ENCODE assay signal across 8 cellular contexts in the genomic region with DNA sequence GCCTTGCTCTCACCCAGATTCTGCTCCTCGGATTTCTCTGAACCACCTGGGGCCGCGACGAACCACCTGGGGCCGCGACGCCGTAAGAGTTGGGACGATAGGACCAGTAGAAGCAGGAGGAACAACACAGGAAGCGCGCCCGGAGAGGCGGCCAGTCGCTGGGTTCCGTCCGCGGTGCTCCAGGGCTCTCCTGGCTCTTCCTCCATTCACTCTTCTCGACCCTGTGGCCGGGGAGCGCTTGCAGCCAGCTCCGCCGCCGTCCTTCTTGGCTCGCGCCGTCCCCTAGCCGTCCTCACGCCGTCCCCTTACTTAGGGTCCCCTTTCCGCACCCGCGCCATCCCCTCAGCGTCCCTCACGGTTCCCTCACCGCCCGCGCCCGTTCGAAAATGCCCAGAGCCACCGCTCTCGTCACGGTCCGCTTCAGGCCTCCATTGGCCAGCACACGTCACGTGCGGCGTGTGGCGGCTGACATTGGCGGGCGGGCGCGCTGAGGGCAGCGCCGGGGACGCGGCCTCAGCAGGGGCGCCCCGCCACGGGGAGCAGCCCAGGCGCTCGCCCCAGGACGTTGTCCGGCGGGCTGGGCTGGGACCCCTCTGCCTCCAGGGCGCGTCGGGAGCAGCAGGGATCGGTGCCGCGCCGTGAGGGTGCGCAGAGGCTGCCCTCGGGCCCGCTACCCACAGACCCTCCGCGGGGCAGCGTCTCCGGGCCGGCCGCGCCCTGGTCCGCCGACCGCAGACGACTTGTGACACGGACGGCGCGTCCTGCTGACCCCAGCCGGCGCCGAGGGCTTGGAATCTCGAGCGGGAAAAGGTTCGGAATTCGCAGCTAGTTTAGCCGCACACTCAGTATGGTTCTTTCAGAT. TPM values are rescaled to one million over a fixed set of nuclear protein-coding genes. Genes with fewer than 3 reads are reported as not detected.
DNase-seq lines count a peak whose midpoint lies in the region; ATAC-seq and TF ChIP-seq lines count a peak whose summit lies in the region.

No MANE protein-coding gene starts in this region.

- no peaks in the 10 kb centered on the region for H3K27me3 ChIP-seq in BJ (ENCODE audit: control insufficient read depth, insufficient read depth, low read length)
- H3K27me3 ChIP-seq in ectodermal cell (ENCODE audit: control insufficient read depth, insufficient read depth, low read length, poor library complexity, severe bottlenecking) = peaks cover 16% of the 10 kb centered on the region
- no peaks in the 10 kb centered on the region for H3K27me3 ChIP-seq in lung (ENCODE audit: control insufficient read depth, insufficient read depth)

- TF ChIP-seq CTCF in BJ (IDR thresholded peaks at IDR 0.05; ENCODE audit: insufficient read depth, low read depth, low read length) = no peak
- no peak for TF ChIP-seq CTCF in lung (IDR thresholded peaks at IDR 0.05; ENCODE audit: control extremely low read depth, extremely low read depth)

- peak; percentile 83 for ATAC-seq in HG03378 (IDR thresholded peaks at IDR 0.05; ENCODE audit: unreplicated experiment)
- peak; percentile 99 for ATAC-seq in lung (ENCODE audit: insufficient read depth, low FRiP score)

- TF ChIP-seq POLR2A in GM19099 (IDR thresholded peaks at IDR 0.05; ENCODE audit: extremely low read depth, insufficient read length, low read depth) = peak; percentile 75

- POLR2A ChIA-PET in BJ (lab: Charles Lee) = no interaction called here

- H3K36me3 ChIP-seq in BJ (ENCODE audit: control insufficient read depth, insufficient read depth, low read length) (no peaks in the 10 kb centered on the region), ectodermal cell (ENCODE audit: control insufficient read depth, insufficient read depth, low read length) (no peaks in the 10 kb centered on the region), lung (ENCODE audit: control insufficient read depth in 2 of 2, insufficient read depth in 2 of 2, low read length in 2 of 2) (no peaks in the 10 kb centered on the region)

- 1% methylated on average over 97 of the region's 97 CpGs for WGBS in ectodermal cell, 2 experiments
- WGBS in lung, 2 donors = 0 to 1% methylated on average over 86 to 97 of the region's 97 CpGs

- H3K9me3 ChIP-seq in ectodermal cell (ENCODE audit: control insufficient read depth, low read length) (peaks cover 4% of the 10 kb centered on the region), lung (ENCODE audit: control insufficient read depth in 2 of 2, insufficient read depth in 1 of 2, low read length in 1 of 2) (peaks cover 0 to 3% of the 10 kb centered on the region in 2 donors)

- H3K4me3 ChIP-seq in BJ (ENCODE audit: low read depth, low read length) (peak overlapping the region; percentile 62), ectodermal cell (ENCODE audit: insufficient read depth, low read depth, low read length) (peak overlapping the region; percentile 66), lung (peak overlapping the region; percentile 90)

- peak; percentile 19 for DNase-seq in BJ (ENCODE audit: low read depth)
- DNase-seq in NCI-H510A treated with DMSO at 0.1 percent for 48 hours (lab: John Stamatoyannopoulos, UW) = peak; percentile 77
- peak; percentile 83 to 86 for DNase-seq in activated CD4-positive, alpha-beta T cell treated with anti-CD3 and anti-CD28 coated beads, Interleukin-2, amount 50 U/mL, for 48 hours
- peak; percentile 88 for DNase-seq in lung (ENCODE audit: low spot score)
- peak; percentile 64 to 66 (median 65) for DNase-seq in stimulated activated CD4-positive, alpha-beta T cell treated with anti-CD3 and anti-CD28 coated beads, TNF-alpha, amount 100 ng/mL, for 4 hours (ENCODE audit: low read depth in 3 of 3)

- CTCF ChIA-PET in BJ (lab: Yijun Ruan, JAX) = interaction anchor here (4.0 kb wide), 1 partner anchor 15 kb away, joined by 16 read pairs; no protein-coding TSS in a partner anchor

- H3K4me1 ChIP-seq in ectodermal cell (ENCODE audit: control insufficient read depth, insufficient read depth, low read length) (no peaks in the 10 kb centered on the region), lung (ENCODE audit: control insufficient read depth in 2 of 2, insufficient read depth in 2 of 2, low read length in 2 of 2) (peaks cover 1 to 6% of the 10 kb centered on the region in 2 donors)

- H3K27ac ChIP-seq in ectodermal cell (ENCODE audit: insufficient read depth, low read depth, low read length, poor library complexity, severe bottlenecking) = no peak overlapping the region
- peak overlapping the region; percentile 91 to 96 for H3K27ac ChIP-seq in lung (ENCODE audit: low read depth in 1 of 2, low read length in 1 of 2)

RNA-seq across cellular contexts. Expression of a gene that starts 53.7 kb away (rescaled TPM):
- 4.8 and 6.4 TPM in 2 replicates for polyA plus RNA-seq in BJ (2011; rRNA removed)
- 5.2 and 6.1 TPM in 2 replicates for polyA minus RNA-seq in BJ (2011; rRNA and poly(A)+ RNA removed)
- polyA plus RNA-seq in ectodermal cell (2013, experiment 1 of 4) = 6.8 TPM
- polyA plus RNA-seq in ectodermal cell (2013, experiment 2 of 4) = 6.2 TPM
- 6.7 TPM for polyA plus RNA-seq in ectodermal cell (2013, experiment 3 of 4)
- 6.9 TPM for polyA plus RNA-seq in ectodermal cell (2013, experiment 4 of 4)
- total RNA-seq in lung = 10 to 100 TPM; 11.1 to 26.0 TPM
- 1 to 10 TPM; 3.1 to 4.0 TPM for polyA plus RNA-seq in lung

Comparison
In these comparisons a context has a peak if more than half of its experiments do, and no peak if none do; other contexts are left out.
1. DNase-seq: peak in every context shown above with its lines; median percentile 88 in lung; 84 in activated CD4-positive, alpha-beta T cell treated with anti-CD3 and anti-CD28 coated beads, Interleukin-2, amount 50 U/mL, for 48 hours; 77 in NCI-H510A treated with DMSO at 0.1 percent for 48 hours; 65 in stimulated activated CD4-positive, alpha-beta T cell treated with anti-CD3 and anti-CD28 coated beads, TNF-alpha, amount 100 ng/mL, for 4 hours; 19 in BJ.